ENCODE assay signal across 10 cellular contexts in genomic region chr7:18667466-18667865, GRCh38.
DNase-seq lines count a peak whose midpoint lies in the region; ATAC-seq and TF ChIP-seq lines count a peak whose summit lies in the region.
"Had no signal": no experiment of that assay in that cellular context is flagged by ENCODE, and none has a peak within 500 bp of the region (broad histone marks: within the 10 kb centered on the region; RNA-seq: fewer than 3 reads in every experiment).

No MANE protein-coding gene starts in this region.

- peak overlapping the region; percentile 82 for H2AFZ ChIP-seq in HCT116 (ENCODE audit: low read depth, low read length, poor library complexity, severe bottlenecking)

- H3K4me3 ChIP-seq in HCT116 (replicated peaks in 1 of 2; ENCODE audit: low read depth in 1 of 2, low read length in 2 of 2) = peak overlapping the region; percentile 18 to 43
- H3K4me3 ChIP-seq in skeletal muscle satellite cell (ENCODE audit: low read length) = no peak overlapping the region

- no TSS peak for BruUV-seq in HCT116 (replicated peaks; lab: Mats Ljungman, UMichigan)

- intact Hi-C loops in HCT116 (cut with micrococcal nuclease) = loop anchor here (2.0 kb wide), 1 partner anchor 315 kb away; no protein-coding TSS in a partner anchor

- no peak for TF ChIP-seq POLR2A in HCT116 (IDR thresholded peaks at IDR 0.05; ENCODE audit: borderline replicate concordance, extremely low read depth, insufficient read depth, insufficient read length)

- peak overlapping the region; percentile 70 for H3K4me2 ChIP-seq in HCT116 (ENCODE audit: low read length)
- H3K4me2 ChIP-seq in skeletal muscle satellite cell (ENCODE audit: low read length) = peak overlapping the region; percentile 42

- H3K9ac ChIP-seq in HCT116 (ENCODE audit: low read length) (peak overlapping the region; percentile 8; the same call in 1 of the 2 replicates), skeletal muscle satellite cell (ENCODE audit: low read depth, low read length) (no peak overlapping the region)

- no peak for TF ChIP-seq RAD21 in HCT116 (IDR thresholded peaks at IDR 0.05; ENCODE audit: low read depth)

- CTCF ChIA-PET in HCT116 (lab: Charles Lee) = no interaction called here

- RAD21 ChIA-PET in HCT116 (lab: Charles Lee; ENCODE audit: low non-redundant PET in 1 of 2, low total read pairs in 2 of 2, uncharacterized antibody in 2 of 2, unreplicated experiment in 2 of 2) = no interaction called here

- no peaks in the 10 kb centered on the region for H3K9me2 ChIP-seq in HCT116 (ENCODE audit: insufficient read depth)

- peak overlapping the region; percentile 62; the same call in 1 of the 2 replicates for H3K27ac ChIP-seq in HCT116 (ENCODE audit: low read depth, low read length)

- no peaks in the 10 kb centered on the region for H4K20me1 ChIP-seq in HCT116 (ENCODE audit: insufficient read depth)

- TF ChIP-seq CTCF in HCT116 (IDR thresholded peaks at IDR 0.05 in 2 of 3, conservative IDR thresholded peaks at IDR 0.05 in 1 of 3; ENCODE audit: borderline replicate concordance in 1 of 3, insufficient read depth in 1 of 3, low read depth in 2 of 3, low read length in 2 of 3) = no peak

- DNase-seq in HCT116 (ENCODE audit: low read depth, low spot score) (peak; percentile 63), foreskin melanocyte (peak; percentile 92), Kasumi-1 (lab: John Stamatoyannopoulos, UW) (no peak), HK-2 (ENCODE audit: unreplicated experiment) (no peak), iPS-NIHi7 (ENCODE audit: extremely low spot score) (no peak)
- DNase-seq in activated CD8-positive, alpha-beta memory T cell treated with anti-CD3 and anti-CD28 coated beads, Interleukin-2, amount 50 U/mL, for 4 hours = no peak
- DNase-seq: activated CD4-positive, alpha-beta memory T cell treated with anti-CD3 and anti-CD28 coated beads, Interleukin-2, amount 10 ng/mL, durations not matched to agents 7 days and 5 days; stimulated activated CD4-positive, alpha-beta T cell treated with anti-CD3 and anti-CD28 coated beads, Interleukin-4, amount 100 ng/mL, for 1 hour had no signal

- no peaks in the 10 kb centered on the region for H3K27me3 ChIP-seq in HCT116 (ENCODE audit: insufficient read depth, low read length)
- H3K27me3 ChIP-seq in skeletal muscle satellite cell (ENCODE audit: control insufficient read depth, insufficient read depth, low read length) = no peaks in the 10 kb centered on the region

- no peaks in the 10 kb centered on the region for H3K79me2 ChIP-seq in HCT116 (ENCODE audit: insufficient read depth, low read length)

- H3K9me3 ChIP-seq in HCT116 (ENCODE audit: control insufficient read depth in 1 of 2, insufficient read depth in 1 of 2, low read depth in 1 of 2, low read length in 2 of 2) (no peaks in the 10 kb centered on the region), skeletal muscle satellite cell (replicated peaks; ENCODE audit: low read length) (no peaks in the 10 kb centered on the region)

- ATAC-seq in HCT116 (peak; percentile 74), SK-N-SH treated with all-trans-retinoic acid at 6 μM for 48 hours (peak; percentile 87)

- POLR2A ChIA-PET in HCT116 (lab: Charles Lee) = interaction anchor here (0.9 kb wide), 1 partner anchor 22 kb away, joined by 3 read pairs; no protein-coding TSS in a partner anchor

- H3K4me1 ChIP-seq in HCT116 (ENCODE audit: control insufficient read depth in 1 of 2, insufficient read depth in 2 of 2, low read length in 2 of 2) = peaks cover 6 to 24% of the 10 kb centered on the region in 2 experiments
- peaks cover 4% of the 10 kb centered on the region for H3K4me1 ChIP-seq in skeletal muscle satellite cell (ENCODE audit: control insufficient read depth, insufficient read depth, low read length)

- H3K36me3 ChIP-seq in HCT116 (ENCODE audit: control insufficient read depth in 1 of 2, insufficient read depth in 2 of 2, low read length in 2 of 2) (no peaks in the 10 kb centered on the region), skeletal muscle satellite cell (ENCODE audit: insufficient read depth, low read length) (no peaks in the 10 kb centered on the region)

TF ChIP-seq in HCT116, 20 proteins besides CTCF, POLR2A, EP300 and RAD21 (continues in another document):
- no peak for TF ChIP-seq EZH2phosphoT487 (IDR thresholded peaks at IDR 0.05; ENCODE audit: borderline replicate concordance)
- peak; percentile 54 for TF ChIP-seq ELF1 (IDR thresholded peaks at IDR 0.05; ENCODE audit: borderline replicate concordance, low read depth)
- no peak for TF ChIP-seq ATF3 (IDR thresholded peaks at IDR 0.05)
- peak; percentile 65 for TF ChIP-seq SP1 (IDR thresholded peaks at IDR 0.05; ENCODE audit: low read depth)
- TF ChIP-seq MAX (IDR thresholded peaks at IDR 0.05) = peak; percentile 41; the same call in 1 of the 2 replicates
- TF ChIP-seq CEBPB (IDR thresholded peaks at IDR 0.05; ENCODE audit: low read depth) = 0 out of 2 replicates have a peak, but pooled peaks have one; percentile 23
- peak; percentile 38; the same call in 1 of the 2 replicates for TF ChIP-seq SRF (IDR thresholded peaks at IDR 0.05; ENCODE audit: low read depth)
- TF ChIP-seq EZH2 (IDR thresholded peaks at IDR 0.05) = no peak
- TF ChIP-seq FOSL1 (IDR thresholded peaks at IDR 0.05; ENCODE audit: low read depth) = peak; percentile 73
- peak; percentile 73 for TF ChIP-seq JUND (IDR thresholded peaks at IDR 0.05)
- TF ChIP-seq SIN3A (IDR thresholded peaks at IDR 0.05; ENCODE audit: low read depth) = peak; percentile 31; the same call in 1 of the 2 replicates
- TF ChIP-seq TCF7L2 (IDR thresholded peaks at IDR 0.05; ENCODE audit: borderline replicate concordance, extremely low read depth, insufficient read depth, insufficient read length) = no peak

TF ChIP-seq in SK-N-SH treated with all-trans-retinoic acid at 6 μM for 48 hours, 23 proteins besides CTCF, POLR2A, EP300 and RAD21:
- TF ChIP-seq SNAI2 (CRISPR knock-in tag; IDR thresholded peaks at IDR 0.05) (no peak), ISL1 (CRISPR knock-in tag; IDR thresholded peaks at IDR 0.05) (peak; percentile 65)

Comparison
In these comparisons a context has a peak if more than half of its experiments do, and no peak if none do; other contexts are left out.
1. DNase-seq: peak in HCT116 (single experiment) and foreskin melanocyte (single experiment); none in Kasumi-1 (0 of 2), activated CD8-positive, alpha-beta memory T cell treated with anti-CD3 and anti-CD28 coated beads, Interleukin-2, amount 50 U/mL, for 4 hours (single experiment), HK-2 (single experiment) and iPS-NIHi7 (single experiment).